In genomic region chr1:200062143-200062542, GRCh38 we compare ENCODE assay signal across 9 cellular contexts.
"Had no signal": no experiment of that assay in that cellular context is flagged by ENCODE, and none has a peak within 500 bp of the region (broad histone marks: within the 10 kb centered on the region; RNA-seq: fewer than 3 reads in every experiment).

No MANE protein-coding gene starts in this region.

- H3K27ac ChIP-seq: GM23248, HL-60 had no signal

- H3K27ac Mint-ChIP-seq: HFFc6 had no signal

- H3K4me3 Mint-ChIP-seq: HFFc6 had no signal

- ATAC-seq: HCT116, K562 had no signal

- H3K9me3 Mint-ChIP-seq: HFFc6 had no signal

- H3K9me3 ChIP-seq: HAP-1 had no signal

- H3K4me1 ChIP-seq: HAP-1 had no signal

- H3K9ac ChIP-seq: GM23248 had no signal

- H2AFZ ChIP-seq: GM23248 had no signal

- H3K4me3 ChIP-seq: GM23248, HAP-1, K562 had no signal

- DNase-seq: GM23248, GOT3, H7, HFFc6, IMR-90 had no signal
